9 cellular contexts compared by ENCODE assay signal in the genomic region with DNA sequence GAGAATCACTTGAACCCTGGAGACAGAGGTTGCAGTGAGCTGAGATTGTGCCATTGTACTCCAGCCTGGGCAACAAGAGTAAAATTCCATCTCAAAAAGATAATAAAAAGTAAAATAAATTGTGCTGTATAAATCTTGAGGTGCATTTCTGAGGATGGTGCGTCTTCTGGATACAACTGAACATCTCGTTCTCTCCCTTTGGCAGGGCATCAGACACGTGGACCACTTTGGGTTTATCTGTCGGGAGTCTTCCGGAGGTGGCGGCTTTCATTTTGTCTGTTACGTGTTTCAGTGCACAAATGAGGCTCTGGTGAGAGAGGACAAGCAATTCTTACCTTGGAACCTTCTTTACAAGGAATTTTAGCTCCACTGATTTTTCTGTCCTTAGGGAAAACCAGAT.
"Had no signal": no experiment of that assay in that cellular context is flagged by ENCODE, and none has a peak within 500 bp of the region (broad histone marks: within the 10 kb centered on the region; RNA-seq: fewer than 3 reads in every experiment).

No MANE protein-coding gene starts in this region.

- H3K4me3 ChIP-seq: GM23248, HAP-1 had no signal

- H3K9ac ChIP-seq: GM23248 had no signal

- H3K9me3 ChIP-seq: HAP-1 had no signal

- H3K4me1 ChIP-seq: HAP-1 had no signal

- ATAC-seq: HCT116, HepG2 had no signal

- DNase-seq: GM23248, GOT3, H7, HFFc6, KBM-7 had no signal

- H3K27ac ChIP-seq: GM23248, HL-60 had no signal
